In the genomic region with DNA sequence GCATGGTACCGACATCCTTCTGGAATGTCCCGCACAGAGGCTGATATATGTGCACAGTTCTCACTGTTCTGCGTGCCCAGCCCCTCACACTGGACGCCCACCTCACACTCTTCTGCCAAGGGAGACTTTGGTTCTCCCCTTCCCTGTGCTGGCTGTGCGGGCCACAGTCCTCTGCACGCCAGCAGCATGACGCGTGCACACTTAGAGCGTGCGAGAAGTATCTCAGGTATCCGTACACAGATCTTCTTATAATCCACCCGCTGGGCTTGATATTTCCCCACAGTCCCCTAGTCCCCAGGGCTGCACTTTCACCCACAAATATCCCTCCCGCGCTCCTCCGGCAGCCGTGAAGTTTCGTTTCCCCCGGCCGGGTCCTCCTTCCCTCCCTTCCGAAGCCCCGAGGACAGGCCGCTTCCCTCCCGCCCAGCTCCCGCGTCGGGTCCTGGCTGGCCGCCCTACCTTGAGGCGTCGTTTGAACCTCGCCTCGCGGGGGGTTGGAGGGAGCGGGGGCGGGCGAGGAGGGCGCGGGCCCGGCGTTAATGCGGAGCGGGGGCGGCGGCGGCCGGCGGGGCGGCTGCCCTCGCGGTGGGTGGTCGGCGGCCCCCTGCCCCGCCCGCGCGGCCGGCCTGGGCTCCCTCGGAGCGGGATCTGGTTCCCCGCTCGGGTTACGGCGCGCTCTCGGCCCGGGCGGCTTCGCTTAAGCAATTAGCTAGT, we compare ENCODE assay signal across 1 cellular context.
TF ChIP-seq lines count a peak whose summit lies in the region.

No MANE protein-coding gene starts in this region.

TF ChIP-seq in A549, 52 proteins besides CTCF, POLR2A, EP300 and RAD21 (continued from another document):
- TF ChIP-seq, protein P1, sequence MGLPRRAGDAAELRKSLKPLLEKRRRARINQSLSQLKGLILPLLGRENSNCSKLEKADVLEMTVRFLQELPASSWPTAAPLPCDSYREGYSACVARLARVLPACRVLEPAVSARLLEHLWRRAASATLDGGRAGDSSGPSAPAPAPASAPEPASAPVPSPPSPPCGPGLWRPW (IDR thresholded peaks at IDR 0.05): no peak
TF ChIP-seq in A549: peak in this region for 0.
